In genomic region chr3:88188436-88188835, GRCh38 we compare ENCODE assay signal across 19 cellular contexts. TPM values are rescaled to one million over a fixed set of nuclear protein-coding genes. Genes with fewer than 3 reads are reported as not detected.
DNase-seq lines count a peak whose midpoint lies in the region; ATAC-seq, FAIRE-seq and TF ChIP-seq lines count a peak whose summit lies in the region.
"Had no signal": no experiment of that assay in that cellular context is flagged by ENCODE, and none has a peak within 500 bp of the region (broad histone marks: within the 10 kb centered on the region; RNA-seq: fewer than 3 reads in every experiment).

No MANE protein-coding gene starts in this region.

- H3K79me2 ChIP-seq in HepG2 (ENCODE audit: insufficient read depth, low read length) (no peaks in the 10 kb centered on the region), K562 (ENCODE audit: control insufficient read depth, insufficient read depth, low read length) (no peaks in the 10 kb centered on the region)

- H3K4me1 ChIP-seq in HepG2 (ENCODE audit: insufficient read depth, low read length) (peaks cover 14% of the 10 kb centered on the region), right lobe of liver (no peaks in the 10 kb centered on the region), K562 (replicated peaks in 1 of 2; ENCODE audit: control insufficient read depth in 2 of 2, insufficient read depth in 2 of 2, low read length in 2 of 2) (no peaks in the 10 kb centered on the region; a peak in 1 of 5 replicates)
- H3K4me1 ChIP-seq: esophagus muscularis mucosa had no signal

- H3K36me3 Mint-ChIP-seq in CD4-positive, alpha-beta T cell (ENCODE audit: low read depth) = peaks cover 10% of the 10 kb centered on the region

- H3K27me3 ChIP-seq in HepG2 (ENCODE audit: control insufficient read depth in 1 of 2, insufficient read depth in 2 of 2, low read length in 2 of 2) (no peaks in the 10 kb centered on the region), right lobe of liver (no peaks in the 10 kb centered on the region), K562 (ENCODE audit: control insufficient read depth in 2 of 2, insufficient read depth in 2 of 2, low read length in 2 of 2) (no peaks in the 10 kb centered on the region)
- H3K27me3 ChIP-seq in CD4-positive, alpha-beta T cell (ENCODE audit: control insufficient read depth, insufficient read depth, low read length) = no peaks in the 10 kb centered on the region
- H3K27me3 ChIP-seq: esophagus muscularis mucosa had no signal

- TF ChIP-seq RAD21 in HepG2 (CRISPR knock-in tag; IDR thresholded peaks at IDR 0.05) = no peak
- TF ChIP-seq RAD21 in K562 (CRISPR knock-in tag; conservative IDR thresholded peaks at IDR 0.05 in 1 of 2, IDR thresholded peaks at IDR 0.05 in 1 of 2) = no peak

- in situ Hi-C loops in HepG2 (cut with HindIII; ENCODE audit: extremely low pct_ligation_motif_present, low pct_unique_long_range_greater_than_20kb) (no loop called here), K562 (cut with MboI) (no loop called here)

- no peak for TF ChIP-seq POLR2A in HepG2 (IDR thresholded peaks at IDR 0.05; ENCODE audit: insufficient read depth in 1 of 2, low read depth in 2 of 2, low read length in 2 of 2)
- no peak for TF ChIP-seq POLR2A in right lobe of liver (IDR thresholded peaks at IDR 0.05)
- TF ChIP-seq POLR2A in K562 (conservative IDR thresholded peaks at IDR 0.05) = no peak

- 0 out of 2 replicates have a peak overlapping the region, but pooled peaks have one; percentile 60 for H3K9ac ChIP-seq in HepG2 (ENCODE audit: insufficient read depth, low read depth, low read length)
- H3K9ac ChIP-seq in K562 (ENCODE audit: insufficient read depth in 1 of 2, low read depth in 2 of 2, low read length in 2 of 2) = no peak overlapping the region

- peaks cover 13% of the 10 kb centered on the region for H3K9me3 Mint-ChIP-seq in CD4-positive, alpha-beta T cell

- H3K4me3 ChIP-seq in HepG2 (replicated peaks in 1 of 3; ENCODE audit: insufficient read depth in 1 of 3, low read depth in 2 of 3, low read length in 3 of 3) = peak overlapping the region; percentile 62 to 72 (median 70)
- no peak overlapping the region for H3K4me3 ChIP-seq in right lobe of liver
- H3K4me3 ChIP-seq in K562 = no peak overlapping the region
- H3K4me3 ChIP-seq: coronary artery, esophagus muscularis mucosa had no signal

- CTCF ChIA-PET in HepG2 (lab: Yijun Ruan, JAX; ENCODE audit: low intra/inter-chr PET ratio, low total read pairs) = no interaction called here
- CTCF ChIA-PET in K562 (lab: Yijun Ruan, JAX; ENCODE audit: low intra/inter-chr PET ratio) = no interaction called here
- CTCF ChIA-PET in CD4-positive, alpha-beta T cell (lab: Charles Lee) = no interaction called here

- H3K9me3 ChIP-seq in HepG2 (ENCODE audit: low read length) (no peaks in the 10 kb centered on the region), right lobe of liver (no peaks in the 10 kb centered on the region), K562 (replicated peaks; ENCODE audit: control insufficient read depth, insufficient read depth, low read depth, low read length) (no peaks in the 10 kb centered on the region)
- H3K9me3 ChIP-seq in CD4-positive, alpha-beta T cell (ENCODE audit: control insufficient read depth, low read length) = no peaks in the 10 kb centered on the region

- no peaks in the 10 kb centered on the region for H3K27me3 Mint-ChIP-seq in CD4-positive, alpha-beta T cell
- H3K27me3 Mint-ChIP-seq: T-helper 17 cell had no signal

- intact Hi-C loops in HepG2 (cut with micrococcal nuclease; ENCODE audit: unreplicated experiment) (loop anchor here (2.0 to 10.0 kb wide), 2 partner anchors 38 to 134 kb away; partner anchors contain the start of genes CGGBP1 and ZNF654), right lobe of liver (cut with DNase I) (no loop called here), K562 (cut with micrococcal nuclease) (no loop called here)
- intact Hi-C loops in CD4-positive, alpha-beta T cell (cut with DNase I, micrococcal nuclease) = no loop called here

- DNase-seq in HepG2 (ENCODE audit: low spot score) (peak; percentile 21), right lobe of liver (no peak), K562 (ENCODE audit: extremely low read depth in 1 of 4, low spot score in 3 of 4) (peak in 2 of 4 experiments; percentile 4 to 6), hypothalamus (lab: John Stamatoyannopoulos, UW) (peak in 29 of 51 donors; percentile 1 to 69 (median 28)), germinal center (ENCODE audit: low spot score) (no peak)
- DNase-seq in CD4-positive, alpha-beta T cell = no peak
- no peak for DNase-seq in activated CD4-positive, CD25-positive, alpha-beta regulatory T cell (lab: John Stamatoyannopoulos, UW)
- DNase-seq: activated CD4-positive, alpha-beta T cell treated with anti-CD3 and anti-CD28 coated beads, Interleukin-2, amount 50 U/mL, for 48 hours; activated naive CD4-positive, alpha-beta T cell treated with anti-CD3 and anti-CD28 coated beads for 36 hours; Kasumi-1; kidney; NCI-H2171; OCI-M1; T-helper 17 cell had no signal

- peak overlapping the region; percentile 80 for H3K4me2 ChIP-seq in HepG2 (ENCODE audit: low read depth, low read length)
- H3K4me2 ChIP-seq in K562 (ENCODE audit: insufficient read depth, low read length) = peak overlapping the region; percentile 64; the same call in 1 of the 2 replicates

- no peaks in the 10 kb centered on the region for H3K4me1 Mint-ChIP-seq in CD4-positive, alpha-beta T cell (ENCODE audit: low read depth)
- H3K4me1 Mint-ChIP-seq: nephron, T-helper 17 cell had no signal

- H3K4me3 Mint-ChIP-seq in CD4-positive, alpha-beta T cell = no peak overlapping the region
- H3K4me3 Mint-ChIP-seq: activated naive CD4-positive, alpha-beta T cell treated with anti-CD3 and anti-CD28 coated beads for 36 hours; nephron; T-helper 17 cell had no signal

- H4K20me1 ChIP-seq in HepG2 (ENCODE audit: insufficient read depth, low read length) (no peaks in the 10 kb centered on the region), K562 (replicated peaks; ENCODE audit: control insufficient read depth, insufficient read depth, low read length) (no peaks in the 10 kb centered on the region)

- no peaks in the 10 kb centered on the region for H3K36me3 ChIP-seq in HepG2 (replicated peaks in 1 of 2; ENCODE audit: control insufficient read depth in 1 of 2, insufficient read depth in 2 of 2, low read length in 2 of 2)
- H3K36me3 ChIP-seq in right lobe of liver = no peaks in the 10 kb centered on the region
- no peaks in the 10 kb centered on the region for H3K36me3 ChIP-seq in K562 (ENCODE audit: control insufficient read depth, insufficient read depth, low read length)
- H3K36me3 ChIP-seq: esophagus muscularis mucosa had no signal

- no peaks in the 10 kb centered on the region for H3K9me1 ChIP-seq in K562 (ENCODE audit: control insufficient read depth, insufficient read depth, low read length)

- TF ChIP-seq EP300 in HepG2 (IDR thresholded peaks at IDR 0.05; ENCODE audit: low read depth in 2 of 2, low read length in 2 of 2) (no peak), HepG2 (CRISPR knock-in tag; IDR thresholded peaks at IDR 0.05; ENCODE audit: borderline replicate concordance) (no peak), K562 (IDR thresholded peaks at IDR 0.05; ENCODE audit: low read length) (no peak)

- ATAC-seq in HepG2 (peak; percentile 91), right lobe of liver (no peak), K562 (peak; percentile 74), HG02852 (IDR thresholded peaks at IDR 0.05; ENCODE audit: unreplicated experiment) (no peak)
- no peak for ATAC-seq in CD4-positive, alpha-beta T cell (ENCODE audit: poor library complexity)
- ATAC-seq: T-helper 17 cell had no signal

- no peak overlapping the region for H3K27ac Mint-ChIP-seq in CD4-positive, alpha-beta T cell
- H3K27ac Mint-ChIP-seq: activated naive CD4-positive, alpha-beta T cell treated with anti-CD3 and anti-CD28 coated beads for 36 hours; nephron; T-helper 17 cell had no signal

- POLR2A ChIA-PET in HepG2 (lab: Yijun Ruan, JAX) (interaction anchor here (1.5 kb wide), 1 partner anchor 39 kb away, joined by 14 read pairs; the partner anchor contains the start of gene C3orf38), K562 (lab: Yijun Ruan, JAX) (no interaction called here)
- POLR2A ChIA-PET in CD4-positive, alpha-beta T cell (lab: Charles Lee) = no interaction called here

- no peak for TF ChIP-seq CTCF in HepG2 (CRISPR knock-in tag; IDR thresholded peaks at IDR 0.05)
- TF ChIP-seq CTCF in right lobe of liver (IDR thresholded peaks at IDR 0.05) = no peak
- no peak for TF ChIP-seq CTCF in K562 (IDR thresholded peaks at IDR 0.05 in 2 of 3, conservative IDR thresholded peaks at IDR 0.05 in 1 of 3; ENCODE audit: insufficient read depth in 2 of 3, low read depth in 1 of 3, low read length in 3 of 3)
- TF ChIP-seq CTCF in CD4-positive, alpha-beta T cell (IDR thresholded peaks at IDR 0.05) = no peak

- no peak overlapping the region for H3K27ac ChIP-seq in HepG2 (ENCODE audit: extremely low read length, insufficient read depth, low read length)
- H3K27ac ChIP-seq in right lobe of liver = no peak overlapping the region
- H3K27ac ChIP-seq in K562 (ENCODE audit: extremely low read depth, low read depth, low read length) = no peak overlapping the region
- no peak overlapping the region for H3K27ac ChIP-seq in CD4-positive, alpha-beta T cell (ENCODE audit: low read depth, low read length)
- H3K27ac ChIP-seq: coronary artery, esophagus muscularis mucosa had no signal

- peak overlapping the region; percentile 89 for H2AFZ ChIP-seq in HepG2 (ENCODE audit: low read length)
- H2AFZ ChIP-seq in K562 (ENCODE audit: low read depth, low read length) = no peak overlapping the region

- 4% methylated on average over 6 of the region's 6 CpGs for WGBS in HepG2 (ENCODE audit: low lambda C conversion rate)
- WGBS in right lobe of liver (ENCODE audit: insufficient coverage, low coverage, low lambda C conversion rate, missing lambda C conversion rate) = 61% methylated on average over 3 of the region's 6 CpGs
- 26% methylated on average over 5 of the region's 6 CpGs for WGBS in K562 (ENCODE audit: insufficient coverage, low coverage, missing lambda C conversion rate)

- no peak for FAIRE-seq in HepG2 (lab: Jason Lieb, UNC)
- FAIRE-seq in K562 (lab: Jason Lieb, UNC) = no peak
- FAIRE-seq: GM18507, kidney had no signal

- BruUV-seq in HepG2 (replicated peaks; lab: Mats Ljungman, UMichigan) (no TSS peak), K562 (replicated peaks; lab: Mats Ljungman, UMichigan) (no TSS peak)

RNA-seq across cellular contexts. Expression of gene C3orf38, which starts 38.7 kb away (rescaled TPM):
- total RNA-seq in HepG2 (2016; rRNA removed; fragmentation: Illumina TruSeq; extraction: Trizol) (17.5 and 27.1 TPM in 2 replicates), right lobe of liver (10 to 100 TPM in 2 of 6 experiments, 1 to 10 TPM in 4; 7.6 to 10.7 (median 9.0) TPM), K562 (2014; rRNA removed) (11.9 and 13.8 TPM in 2 replicates), K562 (2014; rRNA removed; fragmentation: Illumina TruSeq; extraction: Trizol) (17.6 and 18.4 TPM in 2 replicates), K562 (2015; rRNA removed; fragmentation: Illumina TruSeq; extraction: Trizol) (21.2 and 22.1 TPM in 2 replicates), K562 (2021) (11.5 and 13.7 TPM in 2 replicates)
- 5.8 and 6.7 TPM in 2 replicates for total RNA-seq in HepG2 (2016; cell fraction: cytosol; rRNA removed; fragmentation: Illumina TruSeq; extraction: Trizol; ENCODE audit: low read depth)
- 17.3 and 27.8 TPM in 2 replicates for total RNA-seq in HepG2 (2016; cell fraction: insoluble cytoplasmic fraction; rRNA removed; fragmentation: Illumina TruSeq; extraction: Trizol)
- total RNA-seq in HepG2 (2016; cell fraction: membrane; rRNA removed; fragmentation: Illumina TruSeq; extraction: Trizol) = 15.9 and 17.8 TPM in 2 replicates
- total RNA-seq in HepG2 (2016; cell fraction: nucleus; rRNA removed; fragmentation: Illumina TruSeq; extraction: Trizol) = 15.2 and 16.7 TPM in 2 replicates
- polyA plus RNA-seq in HepG2 (2011; rRNA removed) (4.8 and 6.0 TPM in 2 replicates), K562 (2011; rRNA removed) (12.4 and 16.2 TPM in 2 replicates), K562 (2014; fragmentation: Illumina TruSeq; extraction: Trizol) (14.0 and 16.3 TPM in 2 replicates), K562 (2014; fragmentation: Nextera tagmentation; extraction: Ambion mirVana) (10 to 100 TPM; 15.1 to 20.6 TPM), K562 (2014; rRNA removed) (8.7 and 10.7 TPM in 2 replicates)
- 2.4 and 3.7 TPM in 2 replicates for polyA plus RNA-seq in HepG2 (2011; cell fraction: cytosol; rRNA removed)
- 2.1 and 2.8 TPM in 2 replicates for polyA plus RNA-seq in HepG2 (2011; cell fraction: nucleus; rRNA removed)
- polyA plus RNA-seq in HepG2 (2012) = 6.0 and 8.6 TPM in 2 replicates
- 2.4 and 2.5 TPM in 2 replicates for polyA plus RNA-seq in HepG2 (2016; cell fraction: cytosol; fragmentation: Illumina TruSeq; extraction: Trizol; ENCODE audit: low read depth)
- 20.7 and 23.0 TPM in 2 replicates for polyA plus RNA-seq in HepG2 (2016; cell fraction: insoluble cytoplasmic fraction; fragmentation: Illumina TruSeq; extraction: Trizol; ENCODE audit: low read depth)
- 6.5 and 6.9 TPM in 2 replicates for polyA plus RNA-seq in HepG2 (2016; cell fraction: membrane; fragmentation: Illumina TruSeq; extraction: Trizol; ENCODE audit: low read depth)
- polyA plus RNA-seq in HepG2 (2016; cell fraction: nucleus; fragmentation: Illumina TruSeq; extraction: Trizol; ENCODE audit: insufficient read depth, low read depth) = 13.6 and 16.4 TPM in 2 replicates
- polyA minus RNA-seq in HepG2 (2011; rRNA and poly(A)+ RNA removed; ENCODE audit: low replicate concordance) = 6.3 and 9.7 TPM in 2 replicates
- polyA minus RNA-seq in HepG2 (2011; cell fraction: cytosol; rRNA and poly(A)+ RNA removed) = 11.0 and 13.6 TPM in 2 replicates
- polyA minus RNA-seq in HepG2 (2011; cell fraction: nucleus; rRNA and poly(A)+ RNA removed) = 19.3 and 30.7 TPM in 2 replicates
- 6.6 and 19.5 TPM in 2 replicates for total RNA-seq in K562 (2011; cell fraction: chromatin; rRNA removed; ENCODE audit: low replicate concordance)
- 7.5 and 7.9 TPM in 2 replicates for total RNA-seq in K562 (2011; cell fraction: nucleolus; rRNA removed)
- 15.0 and 15.5 TPM in 2 replicates for total RNA-seq in K562 (2011; cell fraction: nucleoplasm; rRNA removed)
- 3.8 and 5.7 TPM in 2 replicates for polyA plus RNA-seq in K562 (2011; cell fraction: cytosol; rRNA removed)
- polyA plus RNA-seq in K562 (2011; cell fraction: nucleus; rRNA removed) = 3.5 and 6.3 TPM in 2 replicates
- polyA plus RNA-seq in K562 (2012) = 7.9 and 8.6 TPM in 2 replicates
- polyA minus RNA-seq in K562 (2011; rRNA and poly(A)+ RNA removed) = 22.9 and 26.1 TPM in 2 replicates
- 10.2 and 12.9 TPM in 2 replicates for polyA minus RNA-seq in K562 (2011; cell fraction: cytosol; rRNA and poly(A)+ RNA removed)
- 9.4 and 22.1 TPM in 2 replicates for polyA minus RNA-seq in K562 (2011; cell fraction: nucleus; rRNA and poly(A)+ RNA removed)
- total RNA-seq in CD4-positive, alpha-beta T cell = 10 to 100 TPM; 45.9 to 52.9 TPM

Comparison
In these comparisons a context has a peak if more than half of its experiments do, and no peak if none do; other contexts are left out.
1. ATAC-seq: peak in HepG2 (single experiment) and K562 (single experiment); none in right lobe of liver (0 of 4), CD4-positive, alpha-beta T cell (single experiment) and HG02852 (single experiment).
2. DNase-seq: peak in HepG2 (single experiment) and hypothalamus (29 of 51); none in right lobe of liver (0 of 3), germinal center (single experiment), CD4-positive, alpha-beta T cell (0 of 10) and activated CD4-positive, CD25-positive, alpha-beta regulatory T cell (0 of 4).
3. H3K4me3 ChIP-seq: peak in HepG2 (3 of 3); none in right lobe of liver (0 of 3) and K562 (single experiment).
4. Of the 241 proteins assayed by ChIP-seq in both HepG2 and K562: peak only in HepG2: TFAP4 and ZNF263; only in K562: none; in both: none; in neither: 239.